8 cellular contexts compared by ENCODE assay signal in genomic region chr18:34787931-34788532, GRCh38.
DNase-seq lines count a peak whose midpoint lies in the region; ATAC-seq, FAIRE-seq and TF ChIP-seq lines count a peak whose summit lies in the region.

No MANE protein-coding gene starts in this region.

- peak; percentile 74 to 75 for TF ChIP-seq RAD21 in A549 (conservative IDR thresholded peaks at IDR 0.05 in 1 of 2, IDR thresholded peaks at IDR 0.05 in 1 of 2)

- no peaks in the 10 kb centered on the region for H3K4me1 ChIP-seq in A549
- H3K4me1 ChIP-seq in lower lobe of right lung = no peaks in the 10 kb centered on the region
- peaks cover 0 to 4% (median 0%) of the 10 kb centered on the region in 4 donors for H3K4me1 ChIP-seq in transverse colon

- TF ChIP-seq POLR2A in A549 (IDR thresholded peaks at IDR 0.05; ENCODE audit: low read length) (no peak), transverse colon (IDR thresholded peaks at IDR 0.05) (no peak)

- in situ Hi-C loops in transverse colon (cut with MboI; ENCODE audit: low pct_ligation_motif_present in 1 of 4, low pct_unique_long_range_greater_than_20kb in 1 of 4, low sequenced_read_pairs in 3 of 4) = loop anchor here in 2 of 4 donors (5.0 to 25.0 kb wide), 4 partner anchors 126 to 676 kb away; no protein-coding TSS in a partner anchor

- peak; percentile 61 to 62; a peak in 3 of 6 replicates for ATAC-seq in A549
- ATAC-seq in HG02588 (IDR thresholded peaks at IDR 0.05; ENCODE audit: unreplicated experiment) = peak; percentile 61
- peak in 1 of 2 donors; percentile 68 for ATAC-seq in lower lobe of right lung

- intact Hi-C loops in lower lobe of right lung (cut with DNase I) = loop anchor here (10.0 kb wide), 2 partner anchors 133 to 673 kb away; no protein-coding TSS in a partner anchor
- intact Hi-C loops in transverse colon (cut with DNase I; ENCODE audit: low total_unique reads) = loop anchor here (10.0 kb wide), 1 partner anchor 193 kb away; no protein-coding TSS in a partner anchor

- 2% methylated on average over 7 of the region's 7 CpGs for WGBS in A549 (ENCODE audit: missing lambda C conversion rate)
- WGBS in transverse colon (ENCODE audit: low coverage in 1 of 2), 2 donors = 2 to 13% methylated on average over 7 of the region's 7 CpGs

- TF ChIP-seq CTCF in A549 (IDR thresholded peaks at IDR 0.05) (peak; percentile 73), GM12865 (IDR thresholded peaks at IDR 0.05; ENCODE audit: insufficient read depth, low read depth, low read length, missing control alignments) (peak; percentile 50), lower lobe of right lung (IDR thresholded peaks at IDR 0.05) (peak; percentile 70), transverse colon (IDR thresholded peaks at IDR 0.05) (peak; percentile 75 to 79 (median 78))

- H3K27ac ChIP-seq in A549 (no peak overlapping the region), lower lobe of right lung (no peak overlapping the region), transverse colon (no peak overlapping the region)

- CTCF ChIA-PET in A549 (lab: Yijun Ruan, JAX) = interaction anchor here (0.6 to 8.2 kb wide), 8 partner anchors 9 to 671 kb away, joined by 3 to 48 read pairs (median 4); no protein-coding TSS in a partner anchor

- no peak for FAIRE-seq in A549 (lab: Jason Lieb, UNC)

- H3K36me3 ChIP-seq in lower lobe of right lung (no peaks in the 10 kb centered on the region), transverse colon (no peaks in the 10 kb centered on the region)

- TF ChIP-seq EP300 in A549 (IDR thresholded peaks at IDR 0.05) (no peak), transverse colon (IDR thresholded peaks at IDR 0.05; ENCODE audit: low read depth) (no peak)

- no peak overlapping the region for H3K4me2 ChIP-seq in A549

- no peaks in the 10 kb centered on the region for H3K27me3 ChIP-seq in lower lobe of right lung (ENCODE audit: low read depth)
- no peaks in the 10 kb centered on the region for H3K27me3 ChIP-seq in transverse colon

- no peaks in the 10 kb centered on the region for H3K9me3 ChIP-seq in A549
- no peaks in the 10 kb centered on the region for H3K9me3 ChIP-seq in lower lobe of right lung
- H3K9me3 ChIP-seq in transverse colon = no peaks in the 10 kb centered on the region

- DNase-seq in A549 (ENCODE audit: low read depth in 1 of 2, low spot score in 1 of 2) (peak; percentile 25 to 56), GM12865 (ENCODE audit: low read depth) (peak; percentile 73), NCI-H1105 (lab: John Stamatoyannopoulos, UW) (peak; percentile 62), SIG-M5 treated with dmso at 0.1 percent for 504 hours (lab: John Stamatoyannopoulos, UW; ENCODE audit: unreplicated experiment) (peak; percentile 62), dermis blood vessel endothelial cell (peak; percentile 88), lower lobe of right lung (no peak), transverse colon (peak; percentile 23)

- POLR2A ChIA-PET in A549 (lab: Yijun Ruan, JAX) = no interaction called here

- H3K4me3 ChIP-seq in A549 (no peak overlapping the region), GM12865 (ENCODE audit: low read depth, low read length) (no peak overlapping the region), lower lobe of right lung (no peak overlapping the region), transverse colon (no peak overlapping the region)

TF ChIP-seq in A549, 52 proteins besides CTCF, POLR2A, EP300 and RAD21:
- no peak for TF ChIP-seq RARB (CRISPR knock-in tag; IDR thresholded peaks at IDR 0.05)
- peak in 1 of 2 experiments; percentile 28; a peak in 1 of 4 replicates for TF ChIP-seq CEBPB (IDR thresholded peaks at IDR 0.05)
- TF ChIP-seq SMC3 (IDR thresholded peaks at IDR 0.05) = peak; percentile 67
